2 cellular contexts compared by ENCODE assay signal in the genomic region with DNA sequence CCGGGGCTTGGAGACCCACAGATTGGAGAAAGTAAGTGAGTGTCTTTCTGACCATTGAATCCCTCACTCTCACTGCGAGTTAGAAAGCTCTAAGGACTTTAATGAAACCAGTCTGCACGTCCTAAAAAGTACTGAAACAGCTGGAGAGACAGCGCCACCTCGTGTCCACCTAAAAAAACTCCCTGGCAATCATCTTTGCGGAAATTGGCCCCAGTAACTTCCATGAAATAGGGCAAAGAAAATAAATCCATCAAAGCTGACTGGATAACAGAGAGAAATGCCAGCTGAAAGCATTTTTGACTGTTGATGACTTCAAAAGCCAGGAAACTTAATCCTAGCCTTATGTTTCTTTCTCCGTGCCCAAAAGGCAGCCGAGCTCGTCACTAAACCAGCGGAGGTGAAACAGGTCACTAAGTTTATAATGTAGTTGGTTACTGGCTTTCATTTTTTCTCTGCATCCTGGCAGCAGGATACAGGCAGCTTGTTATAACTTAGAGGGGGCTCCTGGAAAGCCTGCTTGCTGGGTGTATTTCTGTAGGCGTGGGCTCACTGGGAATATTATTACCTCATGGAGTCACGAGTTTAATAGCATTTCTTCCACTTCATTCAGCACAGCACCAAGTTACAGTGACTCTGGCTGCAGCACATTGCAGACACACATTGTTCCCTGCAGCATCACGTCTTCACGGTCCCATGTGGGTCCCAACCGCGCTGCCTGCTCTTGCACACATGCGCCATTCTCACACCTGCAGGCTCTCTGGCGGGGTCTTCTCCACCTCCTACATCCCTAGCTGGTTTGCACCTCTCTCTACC.
TF ChIP-seq lines count a peak whose summit lies in the region.

No MANE protein-coding gene starts in this region.

TF ChIP-seq in WTC11, 78 proteins besides CTCF, POLR2A, EP300 and RAD21 (continued from another document):
- TF ChIP-seq, protein P1, sequence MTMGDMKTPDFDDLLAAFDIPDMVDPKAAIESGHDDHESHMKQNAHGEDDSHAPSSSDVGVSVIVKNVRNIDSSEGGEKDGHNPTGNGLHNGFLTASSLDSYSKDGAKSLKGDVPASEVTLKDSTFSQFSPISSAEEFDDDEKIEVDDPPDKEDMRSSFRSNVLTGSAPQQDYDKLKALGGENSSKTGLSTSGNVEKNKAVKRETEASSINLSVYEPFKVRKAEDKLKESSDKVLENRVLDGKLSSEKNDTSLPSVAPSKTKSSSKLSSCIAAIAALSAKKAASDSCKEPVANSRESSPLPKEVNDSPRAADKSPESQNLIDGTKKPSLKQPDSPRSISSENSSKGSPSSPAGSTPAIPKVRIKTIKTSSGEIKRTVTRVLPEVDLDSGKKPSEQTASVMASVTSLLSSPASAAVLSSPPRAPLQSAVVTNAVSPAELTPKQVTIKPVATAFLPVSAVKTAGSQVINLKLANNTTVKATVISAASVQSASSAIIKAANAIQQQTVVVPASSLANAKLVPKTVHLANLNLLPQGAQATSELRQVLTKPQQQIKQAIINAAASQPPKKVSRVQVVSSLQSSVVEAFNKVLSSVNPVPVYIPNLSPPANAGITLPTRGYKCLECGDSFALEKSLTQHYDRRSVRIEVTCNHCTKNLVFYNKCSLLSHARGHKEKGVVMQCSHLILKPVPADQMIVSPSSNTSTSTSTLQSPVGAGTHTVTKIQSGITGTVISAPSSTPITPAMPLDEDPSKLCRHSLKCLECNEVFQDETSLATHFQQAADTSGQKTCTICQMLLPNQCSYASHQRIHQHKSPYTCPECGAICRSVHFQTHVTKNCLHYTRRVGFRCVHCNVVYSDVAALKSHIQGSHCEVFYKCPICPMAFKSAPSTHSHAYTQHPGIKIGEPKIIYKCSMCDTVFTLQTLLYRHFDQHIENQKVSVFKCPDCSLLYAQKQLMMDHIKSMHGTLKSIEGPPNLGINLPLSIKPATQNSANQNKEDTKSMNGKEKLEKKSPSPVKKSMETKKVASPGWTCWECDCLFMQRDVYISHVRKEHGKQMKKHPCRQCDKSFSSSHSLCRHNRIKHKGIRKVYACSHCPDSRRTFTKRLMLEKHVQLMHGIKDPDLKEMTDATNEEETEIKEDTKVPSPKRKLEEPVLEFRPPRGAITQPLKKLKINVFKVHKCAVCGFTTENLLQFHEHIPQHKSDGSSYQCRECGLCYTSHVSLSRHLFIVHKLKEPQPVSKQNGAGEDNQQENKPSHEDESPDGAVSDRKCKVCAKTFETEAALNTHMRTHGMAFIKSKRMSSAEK (CRISPR knock-in tag; IDR thresholded peaks at IDR 0.05; ENCODE audit: borderline replicate concordance): no peak
- TF ChIP-seq ELF4 (CRISPR knock-in tag; IDR thresholded peaks at IDR 0.05; ENCODE audit: low read depth): no peak

TF ChIP-seq in liver, 16 proteins besides CTCF, POLR2A, EP300 and RAD21 (continued from another document):
- TF ChIP-seq ATF3 (IDR thresholded peaks at IDR 0.05) (no peak), EGR1 (IDR thresholded peaks at IDR 0.05; ENCODE audit: low read depth in 2 of 2) (no peak)
